8 cellular contexts compared by ENCODE assay signal in genomic region chr11:71454470-71455113, GRCh38. TPM values are rescaled to one million over a fixed set of nuclear protein-coding genes. Genes with fewer than 3 reads are reported as not detected.
A peak's percentile ranks its signal among the peaks of the same experiment; 100 is the strongest.
DNase-seq lines count a peak whose midpoint lies in the region; ATAC-seq and TF ChIP-seq lines count a peak whose summit lies in the region.

No MANE protein-coding gene starts in this region.

- TF ChIP-seq CTCF in H9 (conservative IDR thresholded peaks at IDR 0.05) (peak; percentile 45; the same call in 2 of the 3 replicates), liver (IDR thresholded peaks at IDR 0.05; ENCODE audit: low read depth, low read length, missing input control) (peak; percentile 32)

- H2BK20ac ChIP-seq in H9 (ENCODE audit: low read depth, low read length, poor library complexity, severe bottlenecking): no peak overlapping the region

- H3K18ac ChIP-seq in H9 (ENCODE audit: insufficient read length, low read depth, low read length): no peak overlapping the region

- no peak overlapping the region for H3K27ac ChIP-seq in CD4-positive, CD25-positive, alpha-beta regulatory T cell (ENCODE audit: insufficient read depth, low read length, poor library complexity, severe bottlenecking)
- H3K27ac ChIP-seq in H9 (ENCODE audit: insufficient read length, low read depth, low read length) (no peak overlapping the region), liver (ENCODE audit: low read depth in 1 of 2, low read length in 2 of 2) (no peak overlapping the region)

- H3K4me3 Mint-ChIP-seq in CD4-positive, CD25-positive, alpha-beta regulatory T cell: peak overlapping the region; percentile 89 to 94 (median 91)
- H3K4me3 Mint-ChIP-seq in H9: peak overlapping the region; percentile 51 to 69

- DNase-seq in CD4-positive, CD25-positive, alpha-beta regulatory T cell: peak in 2 of 3 donors; percentile 31 to 47
- no peak for DNase-seq in H9
- DNase-seq in activated T-cell treated with anti-CD3 and anti-CD28 coated beads, Interleukin-2, amount 50 U/mL, for 1 hour: peak; percentile 41
- no peak for DNase-seq in AG08395 (ENCODE audit: low spot score)
- DNase-seq in amygdala (lab: John Stamatoyannopoulos, UW): no peak
- DNase-seq in left cardiac atrium: no peak

- H3K27ac Mint-ChIP-seq in CD4-positive, CD25-positive, alpha-beta regulatory T cell: peak overlapping the region; percentile 4 to 78 (median 56)
- H3K27ac Mint-ChIP-seq in H9: no peak overlapping the region

- no peak overlapping the region for H3K4me2 ChIP-seq in H9 (ENCODE audit: insufficient read depth, insufficient read length, low read length)

- no peaks in the 10 kb centered on the region; the same call in 1 of the 2 replicates for H3K79me2 ChIP-seq in H9 (ENCODE audit: insufficient read depth, low read length)

- no peak overlapping the region for H2AFZ ChIP-seq in H9 (ENCODE audit: low read length)

- H3T11ph ChIP-seq in H9 (ENCODE audit: low read length): no peak overlapping the region

- no peak overlapping the region for H3K9ac ChIP-seq in H9 (ENCODE audit: extremely low read depth, insufficient read length, low read length)
- no peak overlapping the region for H3K9ac ChIP-seq in liver (ENCODE audit: low read depth in 1 of 2, low read length in 2 of 2)

- H2BK12ac ChIP-seq in H9 (ENCODE audit: insufficient read length, low read depth, low read length): no peak overlapping the region

- WGBS in H9 (ENCODE audit: extremely low coverage, insufficient read length, low lambda C conversion rate): no CpG with 5 or more reads among the region's 7 CpGs
- 62% methylated on average over 7 of the region's 7 CpGs for WGBS in liver

- no peaks in the 10 kb centered on the region for H3K27me3 Mint-ChIP-seq in CD4-positive, CD25-positive, alpha-beta regulatory T cell
- no peaks in the 10 kb centered on the region for H3K27me3 Mint-ChIP-seq in H9 (ENCODE audit: low read depth)

- peaks cover 11% of the 10 kb centered on the region for H3K36me3 Mint-ChIP-seq in CD4-positive, CD25-positive, alpha-beta regulatory T cell
- peaks cover 4 to 46% (median 30%) of the 10 kb centered on the region in 3 experiments; a peak in 6 of 7 replicates for H3K36me3 Mint-ChIP-seq in H9 (ENCODE audit: insufficient read depth in 1 of 3, low read depth in 3 of 3)

- H3K9me3 Mint-ChIP-seq in CD4-positive, CD25-positive, alpha-beta regulatory T cell: no peaks in the 10 kb centered on the region
- H3K9me3 Mint-ChIP-seq in H9: no peaks in the 10 kb centered on the region

- peak; percentile 66 to 70 for TF ChIP-seq RAD21 in liver (IDR thresholded peaks at IDR 0.05)

- H3K9me3 ChIP-seq in CD4-positive, CD25-positive, alpha-beta regulatory T cell (ENCODE audit: control insufficient read depth in 2 of 2, low read length in 2 of 2): no peaks in the 10 kb centered on the region
- H3K9me3 ChIP-seq in H9 (ENCODE audit: control insufficient read depth, low read depth, low read length) (no peaks in the 10 kb centered on the region), liver (ENCODE audit: control insufficient read depth in 4 of 4, low read length in 3 of 4) (no peaks in the 10 kb centered on the region)

- peaks cover 15 to 73% (median 49%) of the 10 kb centered on the region in 4 donors for H3K4me1 Mint-ChIP-seq in CD4-positive, CD25-positive, alpha-beta regulatory T cell
- H3K4me1 Mint-ChIP-seq in H9: peaks cover 24 to 31% of the 10 kb centered on the region in 2 experiments

- no peak overlapping the region for H4K91ac ChIP-seq in H9 (ENCODE audit: insufficient read length, low read depth, low read length)

- H3K23ac ChIP-seq in H9 (ENCODE audit: insufficient read length, low read depth, low read length): no peak overlapping the region

- H2BK120ac ChIP-seq in H9 (ENCODE audit: low read depth, low read length, poor library complexity, severe bottlenecking): no peak overlapping the region

- no peaks in the 10 kb centered on the region for H3K27me3 ChIP-seq in CD4-positive, CD25-positive, alpha-beta regulatory T cell (ENCODE audit: control insufficient read depth, insufficient read depth, low read length)
- H3K27me3 ChIP-seq in H9 (ENCODE audit: insufficient read depth, low read length) (no peaks in the 10 kb centered on the region), liver (ENCODE audit: control insufficient read depth in 4 of 4, insufficient read depth in 4 of 4, low read length in 3 of 4) (no peaks in the 10 kb centered on the region)

- H4K5ac ChIP-seq in H9 (ENCODE audit: insufficient read length, low read depth, low read length): no peak overlapping the region

- H2AK5ac ChIP-seq in H9 (ENCODE audit: insufficient read length, low read length): no peak overlapping the region

- peaks cover 43% of the 10 kb centered on the region for H3K4me1 ChIP-seq in CD4-positive, CD25-positive, alpha-beta regulatory T cell (ENCODE audit: control insufficient read depth, insufficient read depth, low read length, poor library complexity, severe bottlenecking)
- H3K4me1 ChIP-seq in H9 (ENCODE audit: insufficient read depth, low read length): peaks cover 4% of the 10 kb centered on the region; the same call in 1 of the 2 replicates
- H3K4me1 ChIP-seq in liver (ENCODE audit: control insufficient read depth in 4 of 4, insufficient read depth in 4 of 4, low read length in 3 of 4): peaks cover 9 to 29% (median 19%) of the 10 kb centered on the region in 4 donors

- peaks cover 15% of the 10 kb centered on the region for H3K23me2 ChIP-seq in H9 (ENCODE audit: insufficient read length, low read depth, low read length, poor library complexity, severe bottlenecking)

- no peak overlapping the region for H4K8ac ChIP-seq in H9 (replicated peaks; ENCODE audit: insufficient read length, low read depth, low read length)

- H2BK15ac ChIP-seq in H9 (ENCODE audit: low read depth, low read length): no peak overlapping the region

- no peaks in the 10 kb centered on the region for H4K20me1 ChIP-seq in H9 (ENCODE audit: control insufficient read depth, insufficient read depth, insufficient read length)

- H3K56ac ChIP-seq in H9 (ENCODE audit: insufficient read length, low read depth, low read length): no peak overlapping the region

- H3K36me3 ChIP-seq in CD4-positive, CD25-positive, alpha-beta regulatory T cell (ENCODE audit: control insufficient read depth, insufficient read depth, low read length): peaks cover 48% of the 10 kb centered on the region
- peaks cover 7 to 40% (median 26%) of the 10 kb centered on the region in 4 donors for H3K36me3 ChIP-seq in liver (ENCODE audit: control insufficient read depth in 4 of 4, insufficient read depth in 3 of 4, low read depth in 1 of 4, low read length in 3 of 4)

- H3K14ac ChIP-seq in H9 (ENCODE audit: insufficient read depth, low read length): no peak overlapping the region

- H3K4ac ChIP-seq in H9 (ENCODE audit: low read depth, low read length): no peak overlapping the region

- H3K79me1 ChIP-seq in H9 (ENCODE audit: insufficient read depth, low read depth, low read length, poor library complexity, severe bottlenecking): peaks cover 4% of the 10 kb centered on the region

- ATAC-seq in CD4-positive, CD25-positive, alpha-beta regulatory T cell (ENCODE audit: low read depth in 2 of 2): no peak
- no peak for ATAC-seq in left cardiac atrium
- no peak for ATAC-seq in GM18873 (IDR thresholded peaks at IDR 0.05; ENCODE audit: low FRiP score, unreplicated experiment)

- intact Hi-C loops in left cardiac atrium (cut with DNase I): no loop called here

- no peak overlapping the region for H2BK5ac ChIP-seq in H9 (ENCODE audit: insufficient read length, low read length)

- peak overlapping the region; percentile 13 for H3K4me3 ChIP-seq in CD4-positive, CD25-positive, alpha-beta regulatory T cell (ENCODE audit: low read depth, low read length)
- H3K4me3 ChIP-seq in liver (ENCODE audit: low read depth in 1 of 3, low read length in 3 of 3): no peak overlapping the region

TF ChIP-seq in liver, 16 proteins besides CTCF, POLR2A, EP300 and RAD21 (continues in another document):
- no peak for TF ChIP-seq MAX (IDR thresholded peaks at IDR 0.05)
- TF ChIP-seq SP1 (IDR thresholded peaks at IDR 0.05): no peak
- TF ChIP-seq REST (IDR thresholded peaks at IDR 0.05): no peak
- no peak for TF ChIP-seq HNF4G (IDR thresholded peaks at IDR 0.05)
- no peak for TF ChIP-seq FOXA2 (IDR thresholded peaks at IDR 0.05)
- TF ChIP-seq EGR1 (IDR thresholded peaks at IDR 0.05; ENCODE audit: low read depth in 2 of 2): no peak

RNA-seq across cellular contexts. Expression of gene NADSYN1, which starts 1.6 kb away (rescaled TPM):
- total RNA-seq in CD4-positive, CD25-positive, alpha-beta regulatory T cell: 151 TPM
- polyA plus RNA-seq in CD4-positive, CD25-positive, alpha-beta regulatory T cell: 10 to 100 TPM; 35.1 to 43.1 (median 41.2) TPM
- total RNA-seq in H9 (2021) (42.0 and 44.2 TPM in 2 replicates), liver (10 to 100 TPM; 19.8 to 33.6 TPM), left cardiac atrium (10 to 100 TPM; 25.9 to 26.7 TPM)
- polyA plus RNA-seq in liver: 10 to 100 TPM; 16.6 to 24.6 TPM

RNA-seq across cellular contexts. Expression of gene DHCR7, which starts 6.4 kb away (rescaled TPM):
- 21.1 TPM for total RNA-seq in CD4-positive, CD25-positive, alpha-beta regulatory T cell
- polyA plus RNA-seq in CD4-positive, CD25-positive, alpha-beta regulatory T cell: 10 to 100 TPM; 11.2 to 17.2 (median 14.7) TPM
- total RNA-seq in H9 (2021) (117 and 124 TPM in 2 replicates), liver (100 to 1,000 TPM; 149 to 224 TPM), left cardiac atrium (10 to 100 TPM; 53.8 to 63.3 TPM)
- polyA plus RNA-seq in liver: 100 to 1,000 TPM in 1 of 2 donors, 10 to 100 TPM in 1; 56.9 to 195 TPM

Comparison
In these comparisons a context has a peak if more than half of its experiments do, and no peak if none do; other contexts are left out.
1. DNase-seq: peak in CD4-positive, CD25-positive, alpha-beta regulatory T cell (2 of 3) and activated T-cell treated with anti-CD3 and anti-CD28 coated beads, Interleukin-2, amount 50 U/mL, for 1 hour (single experiment); none in H9 (single experiment), AG08395 (single experiment), amygdala (0 of 56) and left cardiac atrium (single experiment).
2. H3K27ac Mint-ChIP-seq: peak in CD4-positive, CD25-positive, alpha-beta regulatory T cell (3 of 3); none in H9 (0 of 3).